ENCODE assay signal across 8 cellular contexts in the genomic region with DNA sequence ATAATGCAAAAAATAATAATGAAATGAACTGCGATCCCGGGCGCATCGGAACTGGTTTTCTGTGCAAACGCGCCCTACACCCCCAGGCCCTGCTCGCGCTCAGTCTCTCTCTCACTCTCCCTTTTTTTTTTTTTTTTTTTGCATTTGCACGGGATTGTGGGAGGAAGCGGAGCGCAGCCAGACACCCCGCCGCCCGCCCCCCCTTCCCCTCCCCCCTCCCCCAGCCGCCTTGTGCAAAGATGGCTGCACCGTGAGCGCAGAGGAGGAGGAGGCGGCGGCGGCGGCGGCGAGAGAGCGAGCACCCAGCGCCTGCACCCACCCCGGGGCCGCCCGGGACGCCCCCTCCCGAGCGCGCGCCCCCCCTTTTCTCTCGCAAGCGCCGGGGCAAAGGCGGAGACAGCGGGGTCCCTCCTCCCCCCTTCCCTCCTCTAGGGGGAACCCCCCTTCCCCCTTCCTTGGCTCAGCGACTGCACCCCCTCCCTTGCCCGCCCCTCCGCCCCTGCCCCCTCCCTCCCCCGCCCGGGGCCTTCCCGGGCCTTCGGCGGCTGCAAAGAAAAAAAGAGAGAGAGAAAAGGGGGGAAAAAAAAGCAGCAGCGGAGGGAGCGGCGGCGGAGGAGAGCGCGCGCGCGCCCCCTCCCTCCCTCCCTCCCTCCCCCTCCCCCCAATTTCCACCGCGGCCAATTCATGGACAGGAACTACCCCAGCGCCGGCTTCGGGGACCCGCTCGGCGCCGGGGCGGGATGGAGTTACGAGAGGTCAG. TPM values are rescaled to one million over a fixed set of nuclear protein-coding genes. Genes with fewer than 3 reads are reported as not detected.
DNase-seq lines count a peak whose midpoint lies in the region; ATAC-seq and TF ChIP-seq lines count a peak whose summit lies in the region.

A gene with protein sequence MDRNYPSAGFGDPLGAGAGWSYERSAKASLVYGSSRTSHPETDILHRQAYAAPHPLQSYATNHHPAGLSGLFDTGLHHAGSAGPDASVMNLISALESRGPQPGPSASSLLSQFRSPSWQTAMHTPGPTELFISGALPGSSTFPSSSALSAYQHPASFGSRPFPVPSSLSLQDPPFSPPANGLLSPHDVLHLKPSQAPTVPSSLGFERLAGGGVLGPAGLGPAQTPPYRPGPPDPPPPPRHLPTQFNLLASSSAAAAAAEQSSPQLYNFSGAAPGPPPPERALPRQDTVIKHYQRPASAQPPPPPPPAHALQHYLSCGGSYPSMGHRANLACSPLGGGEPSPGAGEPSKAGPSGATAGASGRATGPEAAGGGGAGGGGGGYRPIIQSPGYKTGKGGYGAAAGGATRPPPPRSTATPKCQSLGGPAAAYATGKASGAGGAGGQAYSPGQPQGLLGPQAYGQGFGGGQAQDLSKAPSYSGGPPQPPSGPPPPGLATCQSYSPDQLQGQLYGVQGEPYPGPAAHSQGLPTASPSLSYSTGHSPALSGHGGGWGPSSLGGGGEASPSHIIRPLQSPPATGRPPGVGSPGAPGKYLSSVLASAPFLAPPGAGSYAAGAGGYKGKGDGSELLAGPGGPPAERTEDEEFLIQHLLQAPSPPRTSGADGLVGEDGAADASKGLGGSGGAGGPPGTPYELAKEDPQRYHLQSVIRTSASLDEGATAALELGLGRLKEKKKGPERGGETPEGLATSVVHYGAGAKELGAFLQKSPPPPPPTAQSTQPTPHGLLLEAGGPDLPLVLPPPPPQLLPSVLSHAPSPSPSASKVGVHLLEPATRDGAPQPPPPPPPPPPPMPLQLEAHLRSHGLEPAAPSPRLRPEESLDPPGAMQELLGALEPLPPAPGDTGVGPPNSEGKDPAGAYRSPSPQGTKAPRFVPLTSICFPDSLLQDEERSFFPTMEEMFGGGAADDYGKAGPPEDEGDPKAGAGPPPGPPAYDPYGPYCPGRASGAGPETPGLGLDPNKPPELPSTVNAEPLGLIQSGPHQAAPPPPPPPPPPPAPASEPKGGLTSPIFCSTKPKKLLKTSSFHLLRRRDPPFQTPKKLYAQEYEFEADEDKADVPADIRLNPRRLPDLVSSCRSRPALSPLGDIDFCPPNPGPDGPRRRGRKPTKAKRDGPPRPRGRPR (N-terminal part only) (plus strand): TSS at position 212 of the 760 bp plus-strand sequence. CDS start 473 bp downstream, at position 685.

- H3K4me2 ChIP-seq in Karpas-422 (ENCODE audit: low read depth, low read length, poor library complexity, severe bottlenecking): peak within 1 kb of the TSS; percentile 86

- POLR2A ChIA-PET in RWPE1 (lab: Yijun Ruan, JAX; ENCODE audit: low non-redundant PET): interaction anchor here (0.6 kb wide), 1 partner anchor 49 kb away, joined by 3 read pairs; a partner anchor contains a TSS
- POLR2A ChIA-PET in naive thymus-derived CD4-positive, alpha-beta T cell (lab: Charles Lee): interaction anchor here (0.6 to 4.5 kb wide), 24 partner anchors 11 to 1081 kb away, joined by 3 to 82 read pairs (median 5); a partner anchor contains a TSS

- peak within 1 kb of the TSS; percentile 79 to 95 (median 94) for H3K27ac Mint-ChIP-seq in naive thymus-derived CD4-positive, alpha-beta T cell

- peaks cover 14% of the 10 kb centered on the region; the same call in 1 of the 2 replicates for H3K36me3 ChIP-seq in Karpas-422 (ENCODE audit: insufficient read depth, low read length)
- H3K36me3 ChIP-seq in naive thymus-derived CD4-positive, alpha-beta T cell (ENCODE audit: control insufficient read depth in 2 of 3, insufficient read depth in 3 of 3, low read length in 3 of 3): peaks cover 3 to 36% (median 8%) of the 10 kb centered on the region in 3 experiments

- H3K9me3 Mint-ChIP-seq in naive thymus-derived CD4-positive, alpha-beta T cell: no peaks in the 10 kb centered on the region

- peak; percentile 24 for ATAC-seq in naive thymus-derived CD4-positive, alpha-beta T cell
- no peak for ATAC-seq in GM21723 (IDR thresholded peaks at IDR 0.05; ENCODE audit: unreplicated experiment)

- H3K4me1 Mint-ChIP-seq in naive thymus-derived CD4-positive, alpha-beta T cell: peaks cover 26 to 42% (median 31%) of the 10 kb centered on the region in 7 donors

- peaks cover 23% of the 10 kb centered on the region for H3K4me1 ChIP-seq in Karpas-422 (ENCODE audit: low read length)
- H3K4me1 ChIP-seq in naive thymus-derived CD4-positive, alpha-beta T cell (ENCODE audit: control insufficient read depth in 2 of 2, insufficient read depth in 2 of 2, low read length in 2 of 2): peaks cover 15 to 18% of the 10 kb centered on the region in 2 donors

- CTCF ChIA-PET in RWPE1 (lab: Yijun Ruan, JAX): no interaction called here
- CTCF ChIA-PET in naive thymus-derived CD4-positive, alpha-beta T cell (lab: Charles Lee): interaction anchor here (0.5 to 1.4 kb wide), 4 partner anchors 24 to 140 kb away, joined by 3 to 5 read pairs (median 3); a partner anchor contains a TSS

- DNase-seq in DMS79 treated with DMSO at 0.1 percent for 48 hours (lab: John Stamatoyannopoulos, UW) (peak; percentile 43), Karpas-422 (peak; percentile 97), RWPE1 (ENCODE audit: low spot score) (peak; percentile 88), fibroblast of peridontal ligament (ENCODE audit: extremely low read depth) (peak; percentile 68), substantia nigra (lab: John Stamatoyannopoulos, UW) (peak in 44 of 49 donors; percentile 23 to 95 (median 65))
- peak; percentile 68 for DNase-seq in activated effector memory CD4-positive, alpha-beta T cell treated with Interleukin-2 at 50 U/mL for 16 hours
- peak; percentile 50 to 83 (median 76) for DNase-seq in naive thymus-derived CD4-positive, alpha-beta T cell

- no peak for TF ChIP-seq CTCF in RWPE1 (conservative IDR thresholded peaks at IDR 0.05; ENCODE audit: low read depth)

- H2AFZ ChIP-seq in Karpas-422 (ENCODE audit: low read length): 0 out of 2 replicates have a peak within 1 kb of the TSS, but pooled peaks have one; percentile 12

- H3K4me3 ChIP-seq in Karpas-422 (ENCODE audit: low read length): peak within 1 kb of the TSS; percentile 95
- H3K4me3 ChIP-seq in naive thymus-derived CD4-positive, alpha-beta T cell (ENCODE audit: low read length): peak within 1 kb of the TSS; percentile 97

- H3K4me3 Mint-ChIP-seq in naive thymus-derived CD4-positive, alpha-beta T cell: peak within 1 kb of the TSS; percentile 85 to 95 (median 94)

- H3K27ac ChIP-seq in Karpas-422 (ENCODE audit: low read length): peak within 1 kb of the TSS; percentile 92
- peak within 1 kb of the TSS; percentile 96 for H3K27ac ChIP-seq in RWPE1
- peak within 1 kb of the TSS; percentile 86 for H3K27ac ChIP-seq in naive thymus-derived CD4-positive, alpha-beta T cell (ENCODE audit: low read depth, low read length)
- H3K27ac ChIP-seq in substantia nigra (ENCODE audit: low read depth, low read length, poor library complexity, severe bottlenecking): peak within 1 kb of the TSS; percentile 92

- H3K9ac ChIP-seq in Karpas-422 (ENCODE audit: low read length): peak within 1 kb of the TSS; percentile 94

- no peaks in the 10 kb centered on the region for H3K27me3 ChIP-seq in Karpas-422 (ENCODE audit: low read length)
- H3K27me3 ChIP-seq in naive thymus-derived CD4-positive, alpha-beta T cell (ENCODE audit: control insufficient read depth in 2 of 2, insufficient read depth in 2 of 2, low read length in 2 of 2): no peaks in the 10 kb centered on the region

- H3K9me2 ChIP-seq in Karpas-422 (replicated peaks; ENCODE audit: insufficient read depth, low read length): no peaks in the 10 kb centered on the region

- peaks cover 36% of the 10 kb centered on the region for H3K79me2 ChIP-seq in Karpas-422 (ENCODE audit: low read length)

- H3K36me3 Mint-ChIP-seq in naive thymus-derived CD4-positive, alpha-beta T cell: peaks cover 0 to 18% (median 8%) of the 10 kb centered on the region in 5 donors

- intact Hi-C loops in naive thymus-derived CD4-positive, alpha-beta T cell (cut with micrococcal nuclease): loop anchor here (1.0 to 5.0 kb wide), 16 partner anchors 11 to 1264 kb away; a partner anchor contains a TSS

- H3K27me3 Mint-ChIP-seq in naive thymus-derived CD4-positive, alpha-beta T cell: peaks cover 0 to 12% (median 0%) of the 10 kb centered on the region in 5 donors

- no peaks in the 10 kb centered on the region for H3K9me3 ChIP-seq in Karpas-422 (ENCODE audit: low read length)
- no peaks in the 10 kb centered on the region for H3K9me3 ChIP-seq in naive thymus-derived CD4-positive, alpha-beta T cell (ENCODE audit: control insufficient read depth in 2 of 3, low read length in 3 of 3)

- H4K20me1 ChIP-seq in Karpas-422 (ENCODE audit: insufficient read depth, low read depth, low read length): peaks cover 25% of the 10 kb centered on the region

RNA-seq across cellular contexts. Expression of the gene that starts here (rescaled TPM):
- 8.7 and 12.8 TPM in 2 replicates for total RNA-seq in Karpas-422 (2014; rRNA removed; shearing (Covaris generic); ENCODE audit: low replicate concordance)
- total RNA-seq in naive thymus-derived CD4-positive, alpha-beta T cell: 10 to 100 TPM; 45.6 to 69.4 (median 60.0) TPM
- polyA plus RNA-seq in naive thymus-derived CD4-positive, alpha-beta T cell: under 1 TPM; 0.25 to 0.74 TPM

Comparison
In these comparisons a context has a peak if more than half of its experiments do, and no peak if none do; other contexts are left out.
1. DNase-seq: peak in every context shown above with its lines; median percentile 97 in Karpas-422; 88 in RWPE1; 76 in naive thymus-derived CD4-positive, alpha-beta T cell; 68 in activated effector memory CD4-positive, alpha-beta T cell treated with Interleukin-2 at 50 U/mL for 16 hours; 68 in fibroblast of peridontal ligament; 65 in substantia nigra; 43 in DMS79 treated with DMSO at 0.1 percent for 48 hours.